In genomic region chr17:28926366-28926765, GRCh38 we compare ENCODE assay signal across 11 cellular contexts. TPM values are rescaled to one million over a fixed set of nuclear protein-coding genes. Genes with fewer than 3 reads are reported as not detected.
DNase-seq lines count a peak whose midpoint lies in the region; ATAC-seq, FAIRE-seq and TF ChIP-seq lines count a peak whose summit lies in the region.
"Had no signal": no experiment of that assay in that cellular context is flagged by ENCODE, and none has a peak within 500 bp of the region (broad histone marks: within the 10 kb centered on the region; RNA-seq: fewer than 3 reads in every experiment).

No MANE protein-coding gene starts in this region.

- CTCF ChIA-PET in AG04450 (lab: Charles Lee) (interaction anchor here (0.5 to 2.7 kb wide), 3 partner anchors 27 to 254 kb away, joined by 3 to 13 read pairs (median 3); partner anchors contain the start of gene MYO18A), GM12878 (lab: Yijun Ruan, JAX) (interaction anchor here (0.9 to 3.3 kb wide), 9 partner anchors 10 to 199 kb away, joined by 3 to 21 read pairs (median 6); partner anchors contain the start of gene TLCD1)

- H2AFZ ChIP-seq in GM12878 (ENCODE audit: control insufficient read depth, low read depth, low read length) (no peak overlapping the region), neural progenitor cell (replicated peaks) (no peak overlapping the region)

- peaks cover 20% of the 10 kb centered on the region for H3K79me2 ChIP-seq in GM12878 (ENCODE audit: control insufficient read depth, insufficient read depth, low read length)
- H3K79me2 ChIP-seq in neural progenitor cell (ENCODE audit: low read depth) = peaks cover 86% of the 10 kb centered on the region

- H3K4me3 Mint-ChIP-seq in IgD-negative memory B cell (peak overlapping the region in 3 of 4 donors; percentile 2 to 79 (median 5)), natural killer cell (peak overlapping the region; percentile 86), neural progenitor cell (no peak overlapping the region)

- H3K4me2 ChIP-seq in GM12878 (ENCODE audit: control insufficient read depth, insufficient read depth) (0 out of 2 replicates have a peak overlapping the region, but pooled peaks have one; percentile 11), neural progenitor cell (no peak overlapping the region)

- no peak for FAIRE-seq in GM12878 (lab: Jason Lieb, UNC)
- FAIRE-seq in D721Med (lab: Jason Lieb, UNC) = no peak
- FAIRE-seq: pancreas had no signal

- RAD21 ChIA-PET in GM12878 (lab: Charles Lee; ENCODE audit: unreplicated experiment) = interaction anchor here (0.8 to 2.5 kb wide), 5 partner anchors 10 to 163 kb away, joined by 3 to 6 read pairs (median 4); partner anchors contain the start of gene PHF12

- TF ChIP-seq CTCF in AG04450 (IDR thresholded peaks at IDR 0.05; ENCODE audit: low read depth, low read length) = no peak
- no peak for TF ChIP-seq CTCF in GM12878 (IDR thresholded peaks at IDR 0.05 in 2 of 3, conservative IDR thresholded peaks at IDR 0.05 in 1 of 3; ENCODE audit: control insufficient read depth in 2 of 3, extremely low read depth in 1 of 3, insufficient read depth in 1 of 3, low read depth in 3 of 3, low read length in 3 of 3)
- TF ChIP-seq CTCF in natural killer cell (IDR thresholded peaks at IDR 0.05) = no peak
- no peak for TF ChIP-seq CTCF in neural progenitor cell (IDR thresholded peaks at IDR 0.05)
- TF ChIP-seq CTCF in D721Med (IDR thresholded peaks at IDR 0.05; ENCODE audit: insufficient read depth, missing control alignments) = no peak

- H3K27me3 Mint-ChIP-seq in IgD-negative memory B cell (no peaks in the 10 kb centered on the region), natural killer cell (ENCODE audit: low read depth in 2 of 2) (no peaks in the 10 kb centered on the region), neural progenitor cell (ENCODE audit: insufficient read depth, low read depth) (peaks cover 2% of the 10 kb centered on the region)

- no peak for DNase-seq in AG04450 (ENCODE audit: low read depth, low spot score)
- no peak for DNase-seq in GM12878 (ENCODE audit: low read depth, low spot score)
- DNase-seq in natural killer cell = no peak
- no peak for DNase-seq in neural progenitor cell (ENCODE audit: low spot score)
- no peak for DNase-seq in D721Med (ENCODE audit: insufficient read length, low spot score)
- DNase-seq in activated CD4-positive, CD25-positive, alpha-beta regulatory T cell treated with anti-CD3 and anti-CD28 coated beads, Interleukin-2, amount 50 U/mL, for 72 hours = no peak
- DNase-seq: caudate nucleus, heart right ventricle, pancreas had no signal

- TF ChIP-seq POLR2A in GM12878 (IDR thresholded peaks at IDR 0.05; ENCODE audit: low read depth, low read length) = no peak

- H3K9me3 ChIP-seq in AG04450 (ENCODE audit: control insufficient read depth, insufficient read depth, low read length) (peaks cover 11% of the 10 kb centered on the region), GM12878 (replicated peaks; ENCODE audit: control insufficient read depth, insufficient read depth, low read length) (peaks cover 8% of the 10 kb centered on the region; the same call in 2 of the 3 replicates), neural progenitor cell (ENCODE audit: low read depth) (no peaks in the 10 kb centered on the region)
- H3K9me3 ChIP-seq: pancreas had no signal

- SMC1A ChIA-PET in GM12878 (lab: Charles Lee; ENCODE audit: uncharacterized antibody, unreplicated experiment) = interaction anchor here (1.0 to 7.3 kb wide), 10 partner anchors 8 to 199 kb away, joined by 3 to 34 read pairs (median 5); no protein-coding TSS in a partner anchor

- H3K36me3 ChIP-seq in GM12878 (ENCODE audit: control insufficient read depth in 2 of 2, insufficient read depth in 2 of 2, low read length in 1 of 2) (peaks cover 16 to 36% of the 10 kb centered on the region in 2 experiments), neural progenitor cell (peaks cover 7% of the 10 kb centered on the region)

- TF ChIP-seq EP300 in GM12878 (IDR thresholded peaks at IDR 0.05; ENCODE audit: borderline replicate concordance in 1 of 2, control insufficient read depth in 1 of 2, low read depth in 2 of 2, low read length in 2 of 2) = no peak

- no peak overlapping the region for H3K9ac ChIP-seq in GM12878 (ENCODE audit: control insufficient read depth, insufficient read depth, low read length)
- no peak overlapping the region for H3K9ac ChIP-seq in neural progenitor cell

- peaks cover 27 to 39% (median 33%) of the 10 kb centered on the region in 3 donors for H3K4me1 Mint-ChIP-seq in IgD-negative memory B cell
- peaks cover 59 to 62% of the 10 kb centered on the region in 2 donors for H3K4me1 Mint-ChIP-seq in natural killer cell
- H3K4me1 Mint-ChIP-seq in neural progenitor cell = no peaks in the 10 kb centered on the region

- intact Hi-C loops in GM12878 (cut with micrococcal nuclease; ENCODE audit: unreplicated experiment) (no loop called here), natural killer cell (cut with micrococcal nuclease) (loop anchor here (1.0 to 5.0 kb wide), 4 partner anchors 23 to 184 kb away; partner anchors contain the start of genes DHRS13 and TRAF4)

- peak overlapping the region; percentile 47 to 96 (median 92) for H3K27ac Mint-ChIP-seq in IgD-negative memory B cell
- H3K27ac Mint-ChIP-seq in natural killer cell = peak overlapping the region; percentile 92 to 100
- H3K27ac Mint-ChIP-seq in neural progenitor cell = no peak overlapping the region

- no TSS peak for BruUV-seq in GM12878 (replicated peaks; lab: Mats Ljungman, UMichigan)

- in situ Hi-C loops in GM12878 (cut with MboI) = no loop called here

- H3K9me3 Mint-ChIP-seq in IgD-negative memory B cell (no peaks in the 10 kb centered on the region), natural killer cell (no peaks in the 10 kb centered on the region), neural progenitor cell (no peaks in the 10 kb centered on the region)

- H3K36me3 Mint-ChIP-seq in IgD-negative memory B cell (no peaks in the 10 kb centered on the region), natural killer cell (peaks cover 8% of the 10 kb centered on the region), neural progenitor cell (peaks cover 53% of the 10 kb centered on the region)

- TF ChIP-seq RAD21 in GM12878 (IDR thresholded peaks at IDR 0.05; ENCODE audit: insufficient read depth, low read depth, low read length) = no peak

- peaks cover 16% of the 10 kb centered on the region for H3F3A ChIP-seq in neural progenitor cell (ENCODE audit: low read depth)

- H3K27ac ChIP-seq in AG04450 (ENCODE audit: low read depth, low read length) = peak overlapping the region; percentile 22
- H3K27ac ChIP-seq in GM12878 (ENCODE audit: control insufficient read depth, insufficient read depth) = 0 out of 2 replicates have a peak overlapping the region, but pooled peaks have one; percentile 32
- no peak overlapping the region for H3K27ac ChIP-seq in neural progenitor cell

- ATAC-seq in GM12878 (no peak), natural killer cell (peak in 1 of 3 donors; percentile 0), GM19455 (IDR thresholded peaks at IDR 0.05; ENCODE audit: unreplicated experiment) (no peak)

- peaks cover 12% of the 10 kb centered on the region for H3K4me1 ChIP-seq in GM12878 (ENCODE audit: control insufficient read depth, insufficient read depth, low read length)
- no peaks in the 10 kb centered on the region for H3K4me1 ChIP-seq in neural progenitor cell

- no peaks in the 10 kb centered on the region for H3K27me3 ChIP-seq in AG04450 (ENCODE audit: control insufficient read depth, insufficient read depth, low read length)
- H3K27me3 ChIP-seq in GM12878 (replicated peaks in 1 of 2; ENCODE audit: control insufficient read depth in 2 of 2, insufficient read depth in 2 of 2, low read length in 1 of 2) = no peaks in the 10 kb centered on the region
- H3K27me3 ChIP-seq in neural progenitor cell = no peaks in the 10 kb centered on the region
- H3K27me3 ChIP-seq: heart right ventricle, pancreas had no signal

- 93% methylated on average over 2 of the region's 2 CpGs for whole genome bisulfite sequencing in GM12878 (ENCODE audit: insufficient coverage, insufficient replicate concordance, low lambda C conversion rate, missing lambda C conversion rate)

- no peak overlapping the region for H3K4me3 ChIP-seq in AG04450 (ENCODE audit: low read depth, low read length)
- no peak overlapping the region for H3K4me3 ChIP-seq in GM12878
- H3K4me3 ChIP-seq in neural progenitor cell = no peak overlapping the region
- H3K4me3 ChIP-seq: pancreas had no signal

- POLR2A ChIA-PET in AG04450 (lab: Yijun Ruan, JAX) (interaction anchor here (2.2 kb wide), 1 partner anchor 23 kb away, joined by 7 read pairs; no protein-coding TSS in a partner anchor), GM12878 (lab: Charles Lee) (interaction anchor here (0.6 to 2.6 kb wide), 5 partner anchors 9 to 206 kb away, joined by 3 to 7 read pairs (median 5); partner anchors contain the start of genes PHF12 and RPL23A)

- H4K20me1 ChIP-seq in GM12878 (ENCODE audit: control insufficient read depth, insufficient read depth) = 0 out of 2 replicates have a peak, but pooled peaks cover 3% of the 10 kb centered on the region
- H4K20me1 ChIP-seq in neural progenitor cell (ENCODE audit: low read depth) = peaks cover 68% of the 10 kb centered on the region

RNA-seq across cellular contexts. Expression of gene DHRS13, which starts 23.5 kb away (rescaled TPM):
- 2.9 and 3.1 TPM in 2 replicates for polyA plus RNA-seq in AG04450 (2011; rRNA removed)
- polyA minus RNA-seq in AG04450 (2011; rRNA and poly(A)+ RNA removed) = 1.5 and 2.3 TPM in 2 replicates
- 17.1 TPM for polyA plus RNA-seq in IgD-negative memory B cell
- 66.0 and 68.2 TPM in 2 replicates for total RNA-seq in GM12878 (2013; cell fraction: nucleolus; rRNA removed)
- 35.3 and 37.1 TPM in 2 replicates for total RNA-seq in GM12878 (2014; rRNA removed)
- 23.7 and 24.2 TPM in 2 replicates for total RNA-seq in GM12878 (2014; rRNA removed; fragmentation: Illumina TruSeq; extraction: Trizol)
- 27.6 and 31.3 TPM in 2 replicates for total RNA-seq in GM12878 (2021)
- polyA plus RNA-seq in GM12878 (2011; ENCODE audit: low read depth) = 3.0 TPM
- polyA plus RNA-seq in GM12878 (2011; rRNA removed) = 50.6 and 55.2 TPM in 2 replicates
- polyA plus RNA-seq in GM12878 (2011; cell fraction: cytosol; rRNA removed) = 70.4 and 81.7 TPM in 2 replicates
- polyA plus RNA-seq in GM12878 (2011; cell fraction: nucleus; rRNA removed) = 47.5 and 49.0 TPM in 2 replicates
- polyA plus RNA-seq in GM12878 (2012) = 7.6 and 12.3 TPM in 2 replicates
- 17.7 and 19.6 TPM in 2 replicates for polyA plus RNA-seq in GM12878 (2014; fragmentation: Illumina TruSeq; extraction: Trizol)
- under 1 TPM in 1 of 2 experiments, not detected in 1; 0.18 TPM for polyA plus RNA-seq in GM12878 (2014; fragmentation: Nextera tagmentation; extraction: Ambion mirVana)
- 37.7 and 38.8 TPM in 2 replicates for polyA plus RNA-seq in GM12878 (2014; rRNA removed)
- polyA plus RNA-seq in GM12878 (2016; fragmentation: Nextera tagmentation; extraction: Ambion mirVana) = 10 to 100 TPM; 28.7 to 35.5 TPM
- 39.0 and 44.2 TPM in 2 replicates for polyA minus RNA-seq in GM12878 (2011; rRNA and poly(A)+ RNA removed)
- polyA minus RNA-seq in GM12878 (2011; cell fraction: cytosol; rRNA and poly(A)+ RNA removed) = 14.3 and 16.6 TPM in 2 replicates
- polyA minus RNA-seq in GM12878 (2011; cell fraction: nucleus; rRNA and poly(A)+ RNA removed) = 16.2 and 21.1 TPM in 2 replicates
- 10 to 100 TPM; 22.5 to 27.3 (median 23.2) TPM for total RNA-seq in natural killer cell
- 25.6 and 36.0 TPM in 2 replicates for total RNA-seq in neural progenitor cell (ENCODE audit: low replicate concordance)

RNA-seq across cellular contexts. Expression of gene PHF12, which starts 25.0 kb away (rescaled TPM):
- polyA plus RNA-seq in AG04450 (2011; rRNA removed) (13.6 and 17.8 TPM in 2 replicates), IgD-negative memory B cell (11.6 TPM), GM12878 (2011; rRNA removed) (8.6 and 22.6 TPM in 2 replicates), GM12878 (2014; fragmentation: Illumina TruSeq; extraction: Trizol) (24.7 and 27.8 TPM in 2 replicates), GM12878 (2014; fragmentation: Nextera tagmentation; extraction: Ambion mirVana) (1 to 10 TPM; 1.3 to 2.3 TPM), GM12878 (2014; rRNA removed) (33.5 and 39.8 TPM in 2 replicates), GM12878 (2016; fragmentation: Nextera tagmentation; extraction: Ambion mirVana) (10 to 100 TPM; 10.6 to 15.3 TPM)
- polyA minus RNA-seq in AG04450 (2011; rRNA and poly(A)+ RNA removed) = 38.7 and 50.1 TPM in 2 replicates
- total RNA-seq in GM12878 (2013; cell fraction: nucleolus; rRNA removed) = 61.5 and 63.1 TPM in 2 replicates
- total RNA-seq in GM12878 (2014; rRNA removed) (28.6 and 30.1 TPM in 2 replicates), GM12878 (2014; rRNA removed; fragmentation: Illumina TruSeq; extraction: Trizol) (15.9 and 18.1 TPM in 2 replicates), GM12878 (2021) (43.9 and 44.2 TPM in 2 replicates), natural killer cell (100 to 1,000 TPM; 163 to 177 (median 171) TPM), neural progenitor cell (ENCODE audit: low replicate concordance) (49.1 and 54.3 TPM in 2 replicates)
- 9.3 TPM for polyA plus RNA-seq in GM12878 (2011; ENCODE audit: low read depth)
- polyA plus RNA-seq in GM12878 (2011; cell fraction: cytosol; rRNA removed) = 22.1 and 28.1 TPM in 2 replicates
- 65.0 and 92.9 TPM in 2 replicates for polyA plus RNA-seq in GM12878 (2011; cell fraction: nucleus; rRNA removed)
- polyA plus RNA-seq in GM12878 (2012) = 24.0 and 34.6 TPM in 2 replicates
- polyA minus RNA-seq in GM12878 (2011; rRNA and poly(A)+ RNA removed) = 23.6 and 28.7 TPM in 2 replicates
- polyA minus RNA-seq in GM12878 (2011; cell fraction: cytosol; rRNA and poly(A)+ RNA removed) = 14.8 and 15.6 TPM in 2 replicates
- 20.8 and 40.7 TPM in 2 replicates for polyA minus RNA-seq in GM12878 (2011; cell fraction: nucleus; rRNA and poly(A)+ RNA removed)

RNA-seq across cellular contexts. Expression of gene FLOT2, which starts 28.8 kb away (rescaled TPM):
- polyA plus RNA-seq in AG04450 (2011; rRNA removed) (80.5 and 83.9 TPM in 2 replicates), IgD-negative memory B cell (400 TPM), GM12878 (2011; rRNA removed) (90.1 and 150 TPM in 2 replicates), GM12878 (2014; fragmentation: Illumina TruSeq; extraction: Trizol) (75.3 and 147 TPM in 2 replicates), GM12878 (2014; fragmentation: Nextera tagmentation; extraction: Ambion mirVana) (100 to 1,000 TPM in 1 of 2 experiments, 10 to 100 TPM in 1; 56.8 to 121 TPM), GM12878 (2014; rRNA removed) (150 and 154 TPM in 2 replicates), GM12878 (2016; fragmentation: Nextera tagmentation; extraction: Ambion mirVana) (100 to 1,000 TPM; 237 to 251 TPM)
- polyA minus RNA-seq in AG04450 (2011; rRNA and poly(A)+ RNA removed) = 87.8 and 106 TPM in 2 replicates
- total RNA-seq in GM12878 (2013; cell fraction: nucleolus; rRNA removed) = 29.2 and 39.1 TPM in 2 replicates
- total RNA-seq in GM12878 (2014; rRNA removed) (79.0 and 79.6 TPM in 2 replicates), GM12878 (2014; rRNA removed; fragmentation: Illumina TruSeq; extraction: Trizol) (72.0 and 72.5 TPM in 2 replicates), GM12878 (2021) (291 and 302 TPM in 2 replicates), natural killer cell (100 to 1,000 TPM; 132 to 152 (median 152) TPM), neural progenitor cell (ENCODE audit: low replicate concordance) (84.0 and 131 TPM in 2 replicates)
- polyA plus RNA-seq in GM12878 (2011; ENCODE audit: low read depth) = 30.4 TPM
- 162 and 176 TPM in 2 replicates for polyA plus RNA-seq in GM12878 (2011; cell fraction: cytosol; rRNA removed)
- polyA plus RNA-seq in GM12878 (2011; cell fraction: nucleus; rRNA removed) = 153 and 169 TPM in 2 replicates
- polyA plus RNA-seq in GM12878 (2012) = 59.9 and 65.4 TPM in 2 replicates
- polyA minus RNA-seq in GM12878 (2011; rRNA and poly(A)+ RNA removed) = 172 and 176 TPM in 2 replicates
- 71.6 and 96.9 TPM in 2 replicates for polyA minus RNA-seq in GM12878 (2011; cell fraction: cytosol; rRNA and poly(A)+ RNA removed)
- polyA minus RNA-seq in GM12878 (2011; cell fraction: nucleus; rRNA and poly(A)+ RNA removed) = 19.0 and 28.4 TPM in 2 replicates
